In genomic region chr9:131529597-131530545, GRCh38 we compare ENCODE assay signal across 8 cellular contexts. TPM values are rescaled to one million over a fixed set of nuclear protein-coding genes. Genes with fewer than 3 reads are reported as not detected.
DNase-seq lines count a peak whose midpoint lies in the region; ATAC-seq, FAIRE-seq and TF ChIP-seq lines count a peak whose summit lies in the region.

No MANE protein-coding gene starts in this region.

- H3K23ac ChIP-seq in mesenchymal stem cell (ENCODE audit: low read length in 2 of 2) = peak overlapping the region in 1 of 2 experiments; percentile 2

- peak overlapping the region; percentile 82 for H3K4me2 ChIP-seq in K562 (ENCODE audit: insufficient read depth, low read length)
- peak overlapping the region; percentile 88 for H3K4me2 ChIP-seq in mesenchymal stem cell (ENCODE audit: low read length, poor library complexity, severe bottlenecking)

- TF ChIP-seq CTCF in heart right ventricle (IDR thresholded peaks at IDR 0.05) = no peak
- no peak for TF ChIP-seq CTCF in K562 (IDR thresholded peaks at IDR 0.05 in 2 of 3, conservative IDR thresholded peaks at IDR 0.05 in 1 of 3; ENCODE audit: insufficient read depth in 2 of 3, low read depth in 1 of 3, low read length in 3 of 3)
- TF ChIP-seq CTCF in upper lobe of right lung (IDR thresholded peaks at IDR 0.05) = no peak

- no peak for DNase-seq in heart right ventricle
- DNase-seq in cardiac septum (ENCODE audit: low spot score) = no peak
- no peak for DNase-seq in K562 (ENCODE audit: extremely low read depth in 1 of 4, low spot score in 3 of 4)
- DNase-seq in mesenchymal stem cell = no peak
- DNase-seq in upper lobe of right lung = no peak
- DNase-seq in GM19239 (ENCODE audit: insufficient read length, low spot score) = no peak
- no peak for DNase-seq in NCI-H1092 treated with DMSO at 0.1 percent for 48 hours (lab: John Stamatoyannopoulos, UW)
- DNase-seq in GOT3 (lab: John Stamatoyannopoulos, UW) = no peak

- CTCF ChIA-PET in K562 (lab: Yijun Ruan, JAX; ENCODE audit: low intra/inter-chr PET ratio) = no interaction called here

- H3K4me1 ChIP-seq in heart right ventricle (peaks cover 7 to 19% (median 14%) of the 10 kb centered on the region in 9 donors), K562 (replicated peaks in 1 of 2; ENCODE audit: control insufficient read depth in 2 of 2, insufficient read depth in 2 of 2, low read length in 2 of 2) (peaks cover 12 to 42% of the 10 kb centered on the region in 2 experiments; a peak in 4 of 5 replicates), mesenchymal stem cell (ENCODE audit: control insufficient read depth, insufficient read depth, low read depth, low read length) (peaks cover 18% of the 10 kb centered on the region), upper lobe of right lung (peaks cover 12% of the 10 kb centered on the region)

- no peaks in the 10 kb centered on the region; the same call in 1 of the 2 replicates for H4K20me1 ChIP-seq in K562 (replicated peaks; ENCODE audit: control insufficient read depth, insufficient read depth, low read length)

- peak overlapping the region; percentile 81 for H2AFZ ChIP-seq in K562 (ENCODE audit: low read depth, low read length)
- H2AFZ ChIP-seq in mesenchymal stem cell (ENCODE audit: low read depth, low read length) = peak overlapping the region; percentile 67

- H3K27me3 ChIP-seq in heart right ventricle = no peaks in the 10 kb centered on the region
- no peaks in the 10 kb centered on the region for H3K27me3 ChIP-seq in K562 (ENCODE audit: control insufficient read depth in 2 of 2, insufficient read depth in 2 of 2, low read length in 2 of 2)
- no peaks in the 10 kb centered on the region for H3K27me3 ChIP-seq in mesenchymal stem cell (ENCODE audit: control insufficient read depth in 1 of 2, insufficient read depth in 1 of 2, low read length in 2 of 2)
- H3K27me3 ChIP-seq in upper lobe of right lung = no peaks in the 10 kb centered on the region

- BruUV-seq in K562 (replicated peaks; lab: Mats Ljungman, UMichigan) = TSS peak; percentile 56

- peaks cover 14% of the 10 kb centered on the region for H3K79me2 ChIP-seq in K562 (ENCODE audit: control insufficient read depth, insufficient read depth, low read length)

- peak overlapping the region in 1 of 2 experiments; percentile 61 for H3K14ac ChIP-seq in mesenchymal stem cell (ENCODE audit: low read length in 2 of 2)

- H3K18ac ChIP-seq in mesenchymal stem cell (ENCODE audit: low read depth in 1 of 2, low read length in 2 of 2) = peak overlapping the region in 1 of 2 experiments; percentile 92

- H3K9me1 ChIP-seq in K562 (ENCODE audit: control insufficient read depth, insufficient read depth, low read length) = no peaks in the 10 kb centered on the region

- TF ChIP-seq EP300 in K562 (IDR thresholded peaks at IDR 0.05; ENCODE audit: low read length) = no peak

- in situ Hi-C loops in K562 (cut with MboI) = no loop called here

- POLR2A ChIA-PET in K562 (lab: Yijun Ruan, JAX) = interaction anchor here (0.6 kb wide), 1 partner anchor 205 kb away, joined by 3 read pairs; no protein-coding TSS in a partner anchor

- H3K36me3 ChIP-seq in heart right ventricle = peaks cover 0 to 53% (median 38%) of the 10 kb centered on the region in 9 donors
- H3K36me3 ChIP-seq in K562 (ENCODE audit: control insufficient read depth, insufficient read depth, low read length) = peaks cover 51% of the 10 kb centered on the region; the same call in 2 of the 3 replicates
- H3K36me3 ChIP-seq in mesenchymal stem cell (ENCODE audit: control insufficient read depth in 1 of 2, insufficient read depth in 2 of 2, low read depth in 1 of 2, low read length in 2 of 2) = peaks cover 46% of the 10 kb centered on the region in 2 experiments
- H3K36me3 ChIP-seq in upper lobe of right lung = peaks cover 41% of the 10 kb centered on the region

- H3K27ac ChIP-seq in heart right ventricle (peak overlapping the region in 8 of 10 donors; percentile 74 to 94 (median 89)), K562 (ENCODE audit: extremely low read depth, low read depth, low read length) (peak overlapping the region; percentile 64; the same call in 1 of the 3 replicates), mesenchymal stem cell (ENCODE audit: low read length, poor library complexity, severe bottlenecking) (no peak overlapping the region), upper lobe of right lung (peak overlapping the region; percentile 88)

- peak overlapping the region; percentile 73 to 100 (median 92) for H3K4me3 ChIP-seq in heart right ventricle
- peak overlapping the region; percentile 95 for H3K4me3 ChIP-seq in K562
- H3K4me3 ChIP-seq in mesenchymal stem cell (ENCODE audit: insufficient read depth in 1 of 2, low read depth in 1 of 2, low read length in 2 of 2) = peak overlapping the region; percentile 94 to 97
- H3K4me3 ChIP-seq in upper lobe of right lung = peak overlapping the region; percentile 95

- peaks cover 23% of the 10 kb centered on the region for H3K79me1 ChIP-seq in mesenchymal stem cell (replicated peaks; ENCODE audit: low read length, poor library complexity, severe bottlenecking)

- peak overlapping the region; percentile 88 for H4K8ac ChIP-seq in mesenchymal stem cell (ENCODE audit: low read length)

- no peak for FAIRE-seq in K562 (lab: Jason Lieb, UNC)
- FAIRE-seq in GM19239 (lab: Jason Lieb, UNC) = no peak

- H4K91ac ChIP-seq in mesenchymal stem cell (ENCODE audit: low read length) = no peak overlapping the region

- ATAC-seq in heart right ventricle (no peak), K562 (no peak; the same call in 2 of the 3 replicates), upper lobe of right lung (no peak)

- no peak for TF ChIP-seq RAD21 in K562 (CRISPR knock-in tag; conservative IDR thresholded peaks at IDR 0.05 in 1 of 2, IDR thresholded peaks at IDR 0.05 in 1 of 2)

- H3K9me3 ChIP-seq in heart right ventricle = no peaks in the 10 kb centered on the region
- no peaks in the 10 kb centered on the region for H3K9me3 ChIP-seq in K562 (replicated peaks; ENCODE audit: control insufficient read depth, insufficient read depth, low read depth, low read length)
- H3K9me3 ChIP-seq in mesenchymal stem cell (ENCODE audit: control insufficient read depth, low read length) = no peaks in the 10 kb centered on the region
- H3K9me3 ChIP-seq in upper lobe of right lung = no peaks in the 10 kb centered on the region

- no peak for TF ChIP-seq POLR2A in K562 (conservative IDR thresholded peaks at IDR 0.05)

- H2BK120ac ChIP-seq in mesenchymal stem cell (ENCODE audit: low read depth, low read length) = peak overlapping the region; percentile 86

- H2BK5ac ChIP-seq in mesenchymal stem cell (ENCODE audit: low read depth, low read length, poor library complexity, severe bottlenecking) = no peak overlapping the region

- H2AK5ac ChIP-seq in mesenchymal stem cell (ENCODE audit: low read length, severe bottlenecking) = no peak overlapping the region

- WGBS in heart right ventricle, 2 donors = 64 to 65% methylated on average over 24 of the region's 24 CpGs
- WGBS in K562 (ENCODE audit: insufficient coverage, low coverage, missing lambda C conversion rate) = 71% methylated on average over 24 of the region's 24 CpGs
- 71% methylated on average over 22 of the region's 24 CpGs for WGBS in mesenchymal stem cell

- H2BK12ac ChIP-seq in mesenchymal stem cell (ENCODE audit: low read length in 2 of 2) = no peak overlapping the region

- intact Hi-C loops in heart right ventricle (cut with DNase I) = no loop called here
- intact Hi-C loops in cardiac septum (cut with DNase I) = no loop called here
- intact Hi-C loops in K562 (cut with micrococcal nuclease) = no loop called here
- intact Hi-C loops in upper lobe of right lung (cut with DNase I) = no loop called here

- no peak overlapping the region for H2BK15ac ChIP-seq in mesenchymal stem cell (ENCODE audit: low read depth, poor library complexity, severe bottlenecking)

- peak overlapping the region in 1 of 2 experiments; percentile 4 for H3K4ac ChIP-seq in mesenchymal stem cell (ENCODE audit: low read depth in 1 of 2, low read length in 2 of 2)

- H3K9ac ChIP-seq in K562 (ENCODE audit: insufficient read depth in 1 of 2, low read depth in 2 of 2, low read length in 2 of 2) = peak overlapping the region; percentile 77 to 93
- H3K9ac ChIP-seq in mesenchymal stem cell (ENCODE audit: low read length) = peak overlapping the region; percentile 92

RNA-seq across cellular contexts. Expression of gene UCK1, which starts 1.2 kb away (rescaled TPM):
- 10 to 100 TPM; 16.6 to 29.5 (median 22.5) TPM for total RNA-seq in heart right ventricle
- polyA plus RNA-seq in heart right ventricle = 10 to 100 TPM; 27.7 to 32.7 TPM
- total RNA-seq in cardiac septum = 23.9 TPM
- total RNA-seq in K562 (2011; cell fraction: chromatin; rRNA removed; ENCODE audit: low replicate concordance) = 22.3 and 45.1 TPM in 2 replicates
- 32.7 and 35.9 TPM in 2 replicates for total RNA-seq in K562 (2011; cell fraction: nucleolus; rRNA removed)
- 26.6 and 29.1 TPM in 2 replicates for total RNA-seq in K562 (2011; cell fraction: nucleoplasm; rRNA removed)
- 25.6 and 27.5 TPM in 2 replicates for total RNA-seq in K562 (2014; rRNA removed)
- 6.4 and 7.5 TPM in 2 replicates for total RNA-seq in K562 (2014; rRNA removed; fragmentation: Illumina TruSeq; extraction: Trizol)
- 16.1 and 16.2 TPM in 2 replicates for total RNA-seq in K562 (2015; rRNA removed; fragmentation: Illumina TruSeq; extraction: Trizol)
- total RNA-seq in K562 (2021) = 16.9 and 19.8 TPM in 2 replicates
- polyA plus RNA-seq in K562 (2011; rRNA removed) = 16.4 and 17.2 TPM in 2 replicates
- 18.3 and 27.1 TPM in 2 replicates for polyA plus RNA-seq in K562 (2011; cell fraction: cytosol; rRNA removed)
- polyA plus RNA-seq in K562 (2011; cell fraction: nucleus; rRNA removed) = 22.7 and 38.5 TPM in 2 replicates
- 18.1 and 20.7 TPM in 2 replicates for polyA plus RNA-seq in K562 (2012)
- 13.2 and 21.3 TPM in 2 replicates for polyA plus RNA-seq in K562 (2014; fragmentation: Illumina TruSeq; extraction: Trizol)
- polyA plus RNA-seq in K562 (2014; fragmentation: Nextera tagmentation; extraction: Ambion mirVana) = under 1 TPM; 0.27 to 0.48 TPM
- 20.3 and 25.2 TPM in 2 replicates for polyA plus RNA-seq in K562 (2014; rRNA removed)
- polyA minus RNA-seq in K562 (2011; rRNA and poly(A)+ RNA removed) = 7.2 and 10.9 TPM in 2 replicates
- 9.7 and 10.8 TPM in 2 replicates for polyA minus RNA-seq in K562 (2011; cell fraction: cytosol; rRNA and poly(A)+ RNA removed)
- 10.2 and 12.7 TPM in 2 replicates for polyA minus RNA-seq in K562 (2011; cell fraction: nucleus; rRNA and poly(A)+ RNA removed)
- 14.0 TPM for polyA plus RNA-seq in mesenchymal stem cell (2013, experiment 1 of 2)
- polyA plus RNA-seq in mesenchymal stem cell (2013, experiment 2 of 2) = 14.2 TPM
- total RNA-seq in upper lobe of right lung = 27.9 TPM

RNA-seq across cellular contexts. Expression of gene PRRT1B, which starts 15.5 kb away (rescaled TPM):
- total RNA-seq in heart right ventricle (not detected), cardiac septum (not detected), K562 (2014; rRNA removed) (not detected in 2 replicates), K562 (2014; rRNA removed; fragmentation: Illumina TruSeq; extraction: Trizol) (not detected in 2 replicates), K562 (2015; rRNA removed; fragmentation: Illumina TruSeq; extraction: Trizol) (not detected in 2 replicates), K562 (2021) (not detected in 2 replicates), upper lobe of right lung (3.9 TPM)
- polyA plus RNA-seq in heart right ventricle (not detected), K562 (2011; rRNA removed) (not detected in 2 replicates), K562 (2014; fragmentation: Illumina TruSeq; extraction: Trizol) (not detected in 2 replicates), K562 (2014; fragmentation: Nextera tagmentation; extraction: Ambion mirVana) (not detected), K562 (2014; rRNA removed) (not detected in 2 replicates)
- not detected in 2 replicates for total RNA-seq in K562 (2011; cell fraction: chromatin; rRNA removed; ENCODE audit: low replicate concordance)
- not detected in 2 replicates for total RNA-seq in K562 (2011; cell fraction: nucleolus; rRNA removed)
- total RNA-seq in K562 (2011; cell fraction: nucleoplasm; rRNA removed) = not detected in 2 replicates
- not detected in 2 replicates for polyA plus RNA-seq in K562 (2011; cell fraction: cytosol; rRNA removed)
- polyA plus RNA-seq in K562 (2011; cell fraction: nucleus; rRNA removed) = not detected in 2 replicates
- polyA plus RNA-seq in K562 (2012) = not detected in 2 replicates
- not detected in 2 replicates for polyA minus RNA-seq in K562 (2011; rRNA and poly(A)+ RNA removed)
- polyA minus RNA-seq in K562 (2011; cell fraction: cytosol; rRNA and poly(A)+ RNA removed) = not detected in 2 replicates
- polyA minus RNA-seq in K562 (2011; cell fraction: nucleus; rRNA and poly(A)+ RNA removed) = not detected in 2 replicates
- polyA plus RNA-seq in mesenchymal stem cell (2013, experiment 1 of 2) = not detected
- polyA plus RNA-seq in mesenchymal stem cell (2013, experiment 2 of 2) = not detected

RNA-seq across cellular contexts. Expression of gene POMT1, which starts 27.2 kb away (rescaled TPM):
- total RNA-seq in heart right ventricle = 10 to 100 TPM; 17.0 to 27.6 (median 21.2) TPM
- polyA plus RNA-seq in heart right ventricle = 10 to 100 TPM; 20.6 to 34.1 TPM
- 24.6 TPM for total RNA-seq in cardiac septum
- total RNA-seq in K562 (2011; cell fraction: chromatin; rRNA removed; ENCODE audit: low replicate concordance) = 98.5 and 154 TPM in 2 replicates
- 72.6 and 96.6 TPM in 2 replicates for total RNA-seq in K562 (2011; cell fraction: nucleolus; rRNA removed)
- total RNA-seq in K562 (2011; cell fraction: nucleoplasm; rRNA removed) = 78.2 and 78.3 TPM in 2 replicates
- 14.6 and 21.3 TPM in 2 replicates for total RNA-seq in K562 (2014; rRNA removed)
- 8.6 TPM in 2 replicates for total RNA-seq in K562 (2014; rRNA removed; fragmentation: Illumina TruSeq; extraction: Trizol)
- total RNA-seq in K562 (2015; rRNA removed; fragmentation: Illumina TruSeq; extraction: Trizol) = 15.6 and 15.7 TPM in 2 replicates
- 23.4 and 23.5 TPM in 2 replicates for total RNA-seq in K562 (2021)
- 15.3 and 21.6 TPM in 2 replicates for polyA plus RNA-seq in K562 (2011; rRNA removed)
- polyA plus RNA-seq in K562 (2011; cell fraction: cytosol; rRNA removed) = 16.0 and 17.4 TPM in 2 replicates
- 117 and 121 TPM in 2 replicates for polyA plus RNA-seq in K562 (2011; cell fraction: nucleus; rRNA removed)
- polyA plus RNA-seq in K562 (2012) = 22.0 and 30.6 TPM in 2 replicates
- 13.7 and 15.3 TPM in 2 replicates for polyA plus RNA-seq in K562 (2014; fragmentation: Illumina TruSeq; extraction: Trizol)
- 1 to 10 TPM; 1.8 to 2.1 TPM for polyA plus RNA-seq in K562 (2014; fragmentation: Nextera tagmentation; extraction: Ambion mirVana)
- polyA plus RNA-seq in K562 (2014; rRNA removed) = 15.4 and 18.2 TPM in 2 replicates
- polyA minus RNA-seq in K562 (2011; rRNA and poly(A)+ RNA removed) = 9.2 and 14.3 TPM in 2 replicates
- 6.6 and 8.9 TPM in 2 replicates for polyA minus RNA-seq in K562 (2011; cell fraction: cytosol; rRNA and poly(A)+ RNA removed)
- polyA minus RNA-seq in K562 (2011; cell fraction: nucleus; rRNA and poly(A)+ RNA removed) = 11.7 and 17.9 TPM in 2 replicates
- polyA plus RNA-seq in mesenchymal stem cell (2013, experiment 1 of 2) = 21.3 TPM
- 20.1 TPM for polyA plus RNA-seq in mesenchymal stem cell (2013, experiment 2 of 2)
- total RNA-seq in upper lobe of right lung = 25.2 TPM
